8 cellular contexts compared by ENCODE assay signal in the genomic region with DNA sequence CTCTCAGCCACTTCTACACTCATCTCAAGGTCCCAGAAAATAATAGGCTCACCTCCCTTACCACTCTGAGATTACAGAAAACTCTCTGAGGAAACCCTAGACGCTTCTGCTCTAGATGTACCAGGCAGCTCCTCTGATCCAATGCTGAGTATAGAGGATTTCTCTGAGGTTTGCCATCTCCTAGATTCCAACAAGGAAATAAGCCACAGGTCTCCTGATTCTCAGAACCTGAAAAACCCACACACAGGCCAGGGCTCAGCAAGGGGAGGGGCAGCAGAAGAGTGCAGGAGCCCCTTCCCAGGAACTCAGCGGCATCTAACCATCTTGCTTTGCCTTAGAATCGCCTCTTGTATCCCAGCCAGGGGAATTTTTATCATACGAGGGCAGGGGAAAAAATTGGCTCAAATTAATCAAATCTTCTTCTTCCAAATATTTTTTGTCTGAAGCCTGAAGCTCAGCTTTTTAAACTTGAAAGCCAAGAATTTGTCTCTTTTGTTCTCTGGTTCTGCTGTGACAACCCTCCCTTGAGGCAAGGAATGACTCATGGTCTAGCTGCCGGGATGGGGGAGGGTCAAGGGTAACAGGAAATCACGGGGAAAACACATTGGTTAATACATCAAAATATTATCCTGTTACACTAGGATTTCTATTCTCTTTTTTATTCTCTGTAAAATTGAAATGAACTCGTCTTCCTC. TPM values are rescaled to one million over a fixed set of nuclear protein-coding genes. Genes with fewer than 3 reads are reported as not detected.
A peak's percentile ranks its signal among the peaks of the same experiment; 100 is the strongest.
DNase-seq lines count a peak whose midpoint lies in the region; ATAC-seq and FAIRE-seq lines count a peak whose summit lies in the region.

No MANE protein-coding gene starts in this region.

- FAIRE-seq in endometrium (lab: Jason Lieb, UNC), result peak; percentile 95

- peak overlapping the region; percentile 16; the same call in 1 of the 2 replicates for H3K27ac ChIP-seq in SJCRH30
- H3K27ac ChIP-seq in muscle layer of duodenum (ENCODE audit: low read length), result peak overlapping the region; percentile 39

- peak; percentile 73 for DNase-seq in GM04504 (ENCODE audit: low read depth)
- DNase-seq in SJCRH30, result peak; percentile 35 to 48
- no peak for DNase-seq in NCI-H1105 (lab: John Stamatoyannopoulos, UW)
- no peak for DNase-seq in NCI-H1436 treated with DMSO at 0.1 percent for 48 hours (lab: John Stamatoyannopoulos, UW)

- H3K4me1 ChIP-seq in SJCRH30 (peaks cover 9% of the 10 kb centered on the region; the same call in 1 of the 2 replicates), muscle layer of duodenum (ENCODE audit: control insufficient read depth in 1 of 2, insufficient read depth in 2 of 2, low read length in 2 of 2) (no peaks in the 10 kb centered on the region)

- H3K4me3 ChIP-seq in SJCRH30 (peak overlapping the region; percentile 24; the same call in 1 of the 2 replicates), muscle layer of duodenum (ENCODE audit: low read depth in 1 of 2, low read length in 2 of 2) (no peak overlapping the region)

- H3K36me3 ChIP-seq in SJCRH30, result no peaks in the 10 kb centered on the region
- H3K36me3 ChIP-seq in muscle layer of duodenum (ENCODE audit: control insufficient read depth in 1 of 2, insufficient read depth in 2 of 2, low read length in 2 of 2), result no peaks in the 10 kb centered on the region

- H3K9me3 ChIP-seq in SJCRH30 (replicated peaks) (no peaks in the 10 kb centered on the region), muscle layer of duodenum (ENCODE audit: control insufficient read depth in 1 of 2, low read length in 2 of 2) (peaks cover 0 to 5% of the 10 kb centered on the region in 2 donors)

- H3K27me3 ChIP-seq in SJCRH30, result no peaks in the 10 kb centered on the region
- no peaks in the 10 kb centered on the region for H3K27me3 ChIP-seq in muscle layer of duodenum (ENCODE audit: low read depth, low read length)

- peak; percentile 82 for ATAC-seq in HG02610 (IDR thresholded peaks at IDR 0.05; ENCODE audit: unreplicated experiment)
- no peak for ATAC-seq in HG03521 (IDR thresholded peaks at IDR 0.05; ENCODE audit: unreplicated experiment)

RNA-seq across cellular contexts. Expression of a gene that starts 30.8 kb away (rescaled TPM):
- total RNA-seq in SJCRH30 (2014; rRNA removed; shearing (Covaris generic)), result 9.0 and 10.9 TPM in 2 replicates

Comparison
In these comparisons a context has a peak if more than half of its experiments do, and no peak if none do; other contexts are left out.
1. DNase-seq: peak in GM04504 (single experiment) and SJCRH30 (2 of 2); none in NCI-H1105 (single experiment) and NCI-H1436 treated with DMSO at 0.1 percent for 48 hours (single experiment).